ENCODE assay signal across 21 cellular contexts in genomic region chr7:90736316-90736715, GRCh38.
DNase-seq lines count a peak whose midpoint lies in the region; ATAC-seq and TF ChIP-seq lines count a peak whose summit lies in the region.
"Had no signal": no experiment of that assay in that cellular context is flagged by ENCODE, and none has a peak within 500 bp of the region (broad histone marks: within the 10 kb centered on the region; RNA-seq: fewer than 3 reads in every experiment).

No MANE protein-coding gene starts in this region.

- H3K27ac ChIP-seq in A673 (ENCODE audit: low read depth, low read length, poor library complexity, severe bottlenecking), result no peak overlapping the region
- peak overlapping the region; percentile 55 for H3K27ac ChIP-seq in KMS-11
- peak overlapping the region; percentile 78 for H3K27ac ChIP-seq in SU-DHL-6 (ENCODE audit: low read depth, low read length)
- H3K27ac ChIP-seq in esophagus muscularis mucosa (replicated peaks in 1 of 4), result no peak overlapping the region
- no peak overlapping the region for H3K27ac ChIP-seq in Peyer's patch
- H3K27ac ChIP-seq: 22Rv1 had no signal

- no peak for TF ChIP-seq EP300 in esophagus muscularis mucosa (IDR thresholded peaks at IDR 0.05)

- intact Hi-C loops in A673 (cut with micrococcal nuclease; ENCODE audit: unreplicated experiment) (no loop called here), esophagus muscularis mucosa (cut with DNase I) (no loop called here)

- H3K4me1 ChIP-seq in A673 (ENCODE audit: insufficient read depth, low read length, poor library complexity, severe bottlenecking) (peaks cover 51% of the 10 kb centered on the region), KMS-11 (ENCODE audit: low read depth, poor library complexity, severe bottlenecking) (peaks cover 79% of the 10 kb centered on the region), esophagus muscularis mucosa (no peaks in the 10 kb centered on the region), Peyer's patch (peaks cover 0 to 5% (median 0%) of the 10 kb centered on the region in 4 donors)

- H3K27ac Mint-ChIP-seq in memory B cell, result peak overlapping the region; percentile 99

- ATAC-seq in memory B cell (ENCODE audit: low read depth) (no peak), HG03442 (IDR thresholded peaks at IDR 0.05; ENCODE audit: unreplicated experiment) (no peak)

- CTCF ChIA-PET in A673 (lab: Charles Lee), result interaction anchor here (1.3 kb wide), 1 partner anchor 13 kb away, joined by 3 read pairs; no protein-coding TSS in a partner anchor

- H3K27me3 Mint-ChIP-seq in memory B cell, result no peaks in the 10 kb centered on the region

- TF ChIP-seq CTCF in A673 (conservative IDR thresholded peaks at IDR 0.05; ENCODE audit: low read depth, low read length), result no peak
- no peak for TF ChIP-seq CTCF in KMS-11 (conservative IDR thresholded peaks at IDR 0.05; ENCODE audit: low read depth, low read length)
- no peak for TF ChIP-seq CTCF in SU-DHL-6 (IDR thresholded peaks at IDR 0.05; ENCODE audit: insufficient read depth, low read length, poor library complexity, severe bottlenecking)
- no peak for TF ChIP-seq CTCF in esophagus muscularis mucosa (IDR thresholded peaks at IDR 0.05)
- TF ChIP-seq CTCF in Peyer's patch (IDR thresholded peaks at IDR 0.05), result no peak

- H3K9me3 ChIP-seq in A673 (ENCODE audit: low read depth, low read length, poor library complexity, severe bottlenecking), result peaks cover 5% of the 10 kb centered on the region
- peaks cover 15% of the 10 kb centered on the region; the same call in 1 of the 2 replicates for H3K9me3 ChIP-seq in SU-DHL-6 (ENCODE audit: insufficient read depth, low read length)
- no peaks in the 10 kb centered on the region for H3K9me3 ChIP-seq in esophagus muscularis mucosa
- H3K9me3 ChIP-seq in Peyer's patch, result no peaks in the 10 kb centered on the region

- H3K9me2 ChIP-seq in SU-DHL-6 (replicated peaks; ENCODE audit: insufficient read depth, low read length), result no peaks in the 10 kb centered on the region

- H3K79me2 ChIP-seq in KMS-11 (ENCODE audit: insufficient read depth, low read depth), result peaks cover 100% of the 10 kb centered on the region
- peaks cover 100% of the 10 kb centered on the region for H3K79me2 ChIP-seq in SU-DHL-6 (ENCODE audit: insufficient read depth, low read length)

- H4K20me1 ChIP-seq in KMS-11 (ENCODE audit: insufficient read depth) (peaks cover 4% of the 10 kb centered on the region; the same call in 1 of the 2 replicates), SU-DHL-6 (ENCODE audit: low read depth, low read length) (no peaks in the 10 kb centered on the region)

- H3K36me3 Mint-ChIP-seq in memory B cell, result peaks cover 48% of the 10 kb centered on the region

- H3K9ac ChIP-seq in KMS-11 (no peak overlapping the region), SU-DHL-6 (ENCODE audit: low read length) (peak overlapping the region; percentile 27)

- DNase-seq in A673 (ENCODE audit: low spot score) (peak; percentile 66), memory B cell (ENCODE audit: low spot score in 2 of 2) (no peak), esophagus muscularis mucosa (ENCODE audit: extremely low spot score) (no peak), Peyer's patch (no peak), DMS153 treated with DMSO at 0.1 percent for 48 hours (lab: John Stamatoyannopoulos, UW; ENCODE audit: unreplicated experiment) (no peak)
- DNase-seq: DMS79; H7; NCI-H1092 treated with DMSO at 0.1 percent for 48 hours; NCI-H146; NCI-H2029; NCI-H226; NCI-H510A treated with DMSO at 0.1 percent for 48 hours; NCI-H748 treated with DMSO at 0.1 percent for 48 hours; NK-92 treated with Interleukin-12 subunit alpha and Interleukin-12 subunit beta, amount 100 ng/mL, for 24 hours; Right ventricle myocardium superior; SW 1271 had no signal

- peak overlapping the region; percentile 79 for H3K4me2 ChIP-seq in KMS-11
- H3K4me2 ChIP-seq in SU-DHL-6 (ENCODE audit: low read depth, low read length, poor library complexity, severe bottlenecking), result peak overlapping the region; percentile 60

- H3K36me3 ChIP-seq in A673 (ENCODE audit: insufficient read depth, low read length, poor library complexity, severe bottlenecking) (peaks cover 3% of the 10 kb centered on the region), KMS-11 (ENCODE audit: insufficient read depth) (peaks cover 24% of the 10 kb centered on the region; the same call in 1 of the 2 replicates), SU-DHL-6 (ENCODE audit: low read length) (peaks cover 56% of the 10 kb centered on the region), esophagus muscularis mucosa (peaks cover 0 to 9% (median 0%) of the 10 kb centered on the region in 4 donors), Peyer's patch (no peaks in the 10 kb centered on the region)

- no peak for TF ChIP-seq POLR2A in esophagus muscularis mucosa (IDR thresholded peaks at IDR 0.05; ENCODE audit: low read depth)
- no peak for TF ChIP-seq POLR2A in Peyer's patch (IDR thresholded peaks at IDR 0.05)

- no TSS peak for BruUV-seq in A673 (replicated peaks; lab: Mats Ljungman, UMichigan)

- peaks cover 15% of the 10 kb centered on the region for H3K9me3 Mint-ChIP-seq in memory B cell

- no peak overlapping the region for H3K4me3 ChIP-seq in A673 (ENCODE audit: low read depth, low read length, poor library complexity, severe bottlenecking)
- no peak overlapping the region for H3K4me3 ChIP-seq in KMS-11 (IDR thresholded peaks at IDR 0.05; ENCODE audit: insufficient read depth, low read depth, low read length)
- peak overlapping the region; percentile 22 for H3K4me3 ChIP-seq in SU-DHL-6 (ENCODE audit: insufficient read depth, low read length, poor library complexity, severe bottlenecking)
- H3K4me3 ChIP-seq in esophagus muscularis mucosa, result no peak overlapping the region
- H3K4me3 ChIP-seq in Peyer's patch, result no peak overlapping the region

- H3K4me1 Mint-ChIP-seq in memory B cell, result peaks cover 49% of the 10 kb centered on the region

- WGBS in esophagus muscularis mucosa, result 85% methylated on average over 2 of the region's 2 CpGs

- POLR2A ChIA-PET in A673 (lab: Charles Lee; ENCODE audit: low non-redundant PET), result interaction anchor here (0.6 kb wide), 1 partner anchor 139 kb away, joined by 3 read pairs; no protein-coding TSS in a partner anchor

- H3K27me3 ChIP-seq in A673 (replicated peaks; ENCODE audit: insufficient read depth, low read depth, low read length, poor library complexity) (no peaks in the 10 kb centered on the region), KMS-11 (ENCODE audit: insufficient read depth, low read depth) (no peaks in the 10 kb centered on the region), SU-DHL-6 (ENCODE audit: low read length) (no peaks in the 10 kb centered on the region), esophagus muscularis mucosa (no peaks in the 10 kb centered on the region), Peyer's patch (no peaks in the 10 kb centered on the region)

- H2AFZ ChIP-seq in KMS-11 (ENCODE audit: low read depth), result no peak overlapping the region
- H2AFZ ChIP-seq in SU-DHL-6 (ENCODE audit: low read depth, low read length, severe bottlenecking), result no peak overlapping the region

- H3K4me3 Mint-ChIP-seq in memory B cell, result no peak overlapping the region
- H3K4me3 Mint-ChIP-seq: CD14-positive monocyte had no signal

- H3F3A ChIP-seq in SU-DHL-6 (ENCODE audit: insufficient read depth), result peaks cover 28% of the 10 kb centered on the region

Comparison
In these comparisons a context has a peak if more than half of its experiments do, and no peak if none do; other contexts are left out.
1. H3K27ac ChIP-seq: peak in KMS-11 (single experiment) and SU-DHL-6 (single experiment); none in A673 (single experiment), esophagus muscularis mucosa (0 of 4) and Peyer's patch (0 of 4).